ENCODE assay signal across 11 cellular contexts in the genomic region with DNA sequence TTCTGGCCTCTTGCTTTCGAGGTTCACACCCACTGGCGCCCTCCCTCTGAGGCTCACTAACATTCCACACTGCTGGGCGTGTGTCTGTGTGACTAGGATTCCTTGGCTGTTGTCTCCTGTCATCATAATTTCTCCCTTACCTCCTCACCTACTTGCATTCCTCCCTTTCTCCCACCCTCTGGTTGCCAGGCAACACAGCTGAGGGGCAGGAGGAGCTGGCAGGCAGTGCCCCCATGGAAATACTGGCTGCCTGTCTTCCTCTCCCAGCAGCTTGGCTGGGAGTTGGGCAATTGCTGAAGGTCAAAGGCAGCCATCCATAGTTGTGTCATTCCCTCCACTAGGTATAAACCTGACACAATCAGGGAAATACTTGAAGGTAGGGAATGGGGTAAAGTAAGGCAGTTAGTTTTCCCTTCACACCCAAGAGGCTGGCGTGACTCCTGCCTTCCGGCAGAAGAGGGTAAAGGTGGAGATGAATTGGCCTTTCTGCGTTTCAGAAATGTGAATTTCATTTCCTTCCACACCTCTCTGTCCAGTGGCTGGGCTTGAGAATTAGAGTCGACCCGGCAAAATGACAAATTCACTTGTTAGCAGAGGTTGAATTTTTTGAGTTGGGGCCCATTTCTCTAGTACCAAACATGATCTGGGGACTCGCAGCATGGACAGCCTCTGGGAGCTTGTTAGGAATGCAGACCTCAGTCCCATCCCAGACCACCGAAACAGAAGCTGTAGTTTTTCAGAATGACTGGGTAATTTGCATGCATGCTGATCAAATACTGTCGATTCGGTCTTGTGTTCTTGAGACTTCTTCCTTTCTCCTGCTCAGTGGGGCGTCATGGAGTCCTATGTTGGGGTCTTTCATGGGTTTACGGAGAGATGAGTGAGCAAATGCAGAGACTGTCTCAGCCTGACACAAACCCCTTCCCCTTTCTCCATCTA.
DNase-seq lines count a peak whose midpoint lies in the region; ATAC-seq lines count a peak whose summit lies in the region.
"Had no signal": no experiment of that assay in that cellular context is flagged by ENCODE, and none has a peak within 500 bp of the region (broad histone marks: within the 10 kb centered on the region; RNA-seq: fewer than 3 reads in every experiment).

No MANE protein-coding gene starts in this region.

- H3K4me1 ChIP-seq in ACC112 (ENCODE audit: control insufficient read depth, insufficient read depth, low read length, unreplicated experiment) = peaks cover 66% of the 10 kb centered on the region

- H3K79me2 ChIP-seq in ACC112 (ENCODE audit: control insufficient read depth, insufficient read depth, low read length, unreplicated experiment) = no peaks in the 10 kb centered on the region

- peak; percentile 82 for DNase-seq in SW480 (ENCODE audit: low spot score)
- peak; percentile 97 for DNase-seq in left kidney (ENCODE audit: low read depth, low spot score)
- DNase-seq in medulla oblongata (ENCODE audit: extremely low spot score) = no peak
- no peak for DNase-seq in stimulated activated CD4-positive, alpha-beta T cell treated with anti-CD3 and anti-CD28 coated beads, Interleukin-1b, Interleukin-23, amount 100 ng/mL, for 48 hours
- DNase-seq in NCI-H187 (lab: John Stamatoyannopoulos, UW) = no peak
- DNase-seq in stimulated activated naive CD8-positive, alpha-beta T cell treated with anti-CD3 and anti-CD28 coated beads, Interleukin-15, amount 100 ng/mL, for 72 hours = no peak
- DNase-seq: cortex of kidney; GDM1; stimulated activated CD4-positive, alpha-beta T cell treated with anti-CD3 and anti-CD28 coated beads, Interleukin-4, amount 100 ng/mL, for 4 hours had no signal

- no peak overlapping the region for H3K4me3 Mint-ChIP-seq in stimulated activated naive CD8-positive, alpha-beta T cell treated with anti-CD3 and anti-CD28 coated beads, Interleukin-15, amount 100 ng/mL, for 72 hours

- ATAC-seq in GM21447 (IDR thresholded peaks at IDR 0.05; ENCODE audit: unreplicated experiment) = peak; percentile 41
- no peak for ATAC-seq in stimulated activated naive CD8-positive, alpha-beta T cell treated with anti-CD3 and anti-CD28 coated beads, Interleukin-15, amount 100 ng/mL, for 72 hours

- no peak overlapping the region for H3K27ac Mint-ChIP-seq in stimulated activated naive CD8-positive, alpha-beta T cell treated with anti-CD3 and anti-CD28 coated beads, Interleukin-15, amount 100 ng/mL, for 72 hours

- peaks cover 20% of the 10 kb centered on the region for H3K4me1 Mint-ChIP-seq in stimulated activated naive CD8-positive, alpha-beta T cell treated with anti-CD3 and anti-CD28 coated beads, Interleukin-15, amount 100 ng/mL, for 72 hours

- no peaks in the 10 kb centered on the region for H3K36me3 ChIP-seq in ACC112 (ENCODE audit: insufficient read depth, low read length)

- H3K4me3 ChIP-seq in ACC112 (ENCODE audit: low read depth, low read length) = peak overlapping the region; percentile 41; the same call in 1 of the 2 replicates

- no peaks in the 10 kb centered on the region for H3K27me3 ChIP-seq in ACC112 (ENCODE audit: insufficient read depth, low read length)

- peaks cover 10% of the 10 kb centered on the region for H3K27me3 Mint-ChIP-seq in stimulated activated naive CD8-positive, alpha-beta T cell treated with anti-CD3 and anti-CD28 coated beads, Interleukin-15, amount 100 ng/mL, for 72 hours

- no peak overlapping the region for H2AFZ ChIP-seq in ACC112 (ENCODE audit: low read length, unreplicated experiment)

- peaks cover 5 to 7% of the 10 kb centered on the region in 2 donors for H3K9me3 Mint-ChIP-seq in stimulated activated naive CD8-positive, alpha-beta T cell treated with anti-CD3 and anti-CD28 coated beads, Interleukin-15, amount 100 ng/mL, for 72 hours

- H3K27ac ChIP-seq in ACC112 (ENCODE audit: low read depth, low read length) = peak overlapping the region; percentile 96

Comparison
In these comparisons a context has a peak if more than half of its experiments do, and no peak if none do; other contexts are left out.
1. DNase-seq: peak in SW480 (single experiment) and left kidney (single experiment); none in medulla oblongata (single experiment), stimulated activated CD4-positive, alpha-beta T cell treated with anti-CD3 and anti-CD28 coated beads, Interleukin-1b, Interleukin-23, amount 100 ng/mL, for 48 hours (single experiment), NCI-H187 (0 of 2) and stimulated activated naive CD8-positive, alpha-beta T cell treated with anti-CD3 and anti-CD28 coated beads, Interleukin-15, amount 100 ng/mL, for 72 hours (0 of 2).